ENCODE assay signal across 15 cellular contexts in the genomic region with DNA sequence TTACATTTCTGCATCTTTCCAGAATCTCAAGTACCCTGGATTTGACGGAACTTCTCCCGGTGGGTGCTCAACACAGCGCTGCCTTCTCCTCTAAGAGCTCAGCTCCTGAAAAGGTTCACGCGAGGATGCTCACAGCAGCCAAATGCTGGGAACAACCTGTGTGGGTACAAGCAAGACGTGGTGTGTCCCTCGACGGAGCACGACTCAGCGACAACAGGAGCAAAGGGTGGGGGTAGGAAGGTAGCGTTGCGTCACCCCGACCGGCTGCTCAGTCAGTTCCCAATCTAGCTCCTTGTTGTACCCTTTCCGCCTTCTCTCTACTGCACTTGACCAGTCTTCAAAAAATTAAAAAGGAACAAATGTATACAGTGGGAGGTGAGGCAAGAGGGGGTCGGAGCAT.
"Had no signal": no experiment of that assay in that cellular context is flagged by ENCODE, and none has a peak within 500 bp of the region (broad histone marks: within the 10 kb centered on the region; RNA-seq: fewer than 3 reads in every experiment).

No MANE protein-coding gene starts in this region.

- H3K36me3 ChIP-seq: ovary, thyroid gland, vagina had no signal

- H3K27me3 ChIP-seq: body of pancreas, ovary, thyroid gland, vagina had no signal

- DNase-seq: activated B cell treated with CpG ODN at 0.5 μM for 24 hours; activated CD4-positive, alpha-beta T cell treated with anti-CD3 and anti-CD28 coated beads, Interleukin-2, amount 10 ng/mL, durations not matched to agents 24 days and 14 days; activated CD8-positive, alpha-beta memory T cell treated with anti-CD3 and anti-CD28 coated beads for 24 hours; activated naive CD4-positive, alpha-beta T cell treated with anti-CD3 and anti-CD28 coated beads, Interleukin-2, amount 50 U/mL, for 16 hours; activated T-cell treated with anti-CD3 and anti-CD28 coated beads for 4 hours; body of pancreas; cortex of kidney; effector CD8-positive, alpha-beta T cell; ovary; retina; thyroid gland had no signal

- H3K4me3 ChIP-seq: body of pancreas, ovary, thyroid gland, vagina had no signal

- H3K27ac ChIP-seq: body of pancreas, ovary, thyroid gland, vagina had no signal

- H3K9me3 ChIP-seq: body of pancreas, ovary, thyroid gland, vagina had no signal

- H3K4me1 Mint-ChIP-seq: activated B cell treated with CpG ODN at 0.5 μM for 24 hours; activated CD4-positive, alpha-beta T cell treated with anti-CD3 and anti-CD28 coated beads, Interleukin-2, amount 10 ng/mL, durations not matched to agents 24 days and 14 days; activated T-helper 17 cell treated with anti-CD3 and anti-CD28 coated beads, Interleukin-2, amount 50 U/mL, for 72 hours; central memory CD8-positive, alpha-beta T cell had no signal

- H3K4me3 Mint-ChIP-seq: activated B cell treated with CpG ODN at 0.5 μM for 24 hours; activated CD4-positive, alpha-beta T cell treated with anti-CD3 and anti-CD28 coated beads, Interleukin-2, amount 10 ng/mL, durations not matched to agents 24 days and 14 days; activated T-helper 17 cell treated with anti-CD3 and anti-CD28 coated beads, Interleukin-2, amount 50 U/mL, for 72 hours; central memory CD8-positive, alpha-beta T cell; neural crest cell had no signal

- H3K9me3 Mint-ChIP-seq: activated B cell treated with CpG ODN at 0.5 μM for 24 hours; activated T-helper 17 cell treated with anti-CD3 and anti-CD28 coated beads, Interleukin-2, amount 50 U/mL, for 72 hours; central memory CD8-positive, alpha-beta T cell had no signal

- ATAC-seq: activated T-helper 17 cell treated with anti-CD3 and anti-CD28 coated beads, Interleukin-2, amount 50 U/mL, for 72 hours; body of pancreas had no signal

- H3K4me1 ChIP-seq: body of pancreas, thyroid gland, vagina had no signal

- H3K27me3 Mint-ChIP-seq: activated CD4-positive, alpha-beta T cell treated with anti-CD3 and anti-CD28 coated beads, Interleukin-2, amount 10 ng/mL, durations not matched to agents 24 days and 14 days had no signal

- H3K27ac Mint-ChIP-seq: activated B cell treated with CpG ODN at 0.5 μM for 24 hours; activated CD4-positive, alpha-beta T cell treated with anti-CD3 and anti-CD28 coated beads, Interleukin-2, amount 10 ng/mL, durations not matched to agents 24 days and 14 days; activated T-helper 17 cell treated with anti-CD3 and anti-CD28 coated beads, Interleukin-2, amount 50 U/mL, for 72 hours had no signal
